In the genomic region with DNA sequence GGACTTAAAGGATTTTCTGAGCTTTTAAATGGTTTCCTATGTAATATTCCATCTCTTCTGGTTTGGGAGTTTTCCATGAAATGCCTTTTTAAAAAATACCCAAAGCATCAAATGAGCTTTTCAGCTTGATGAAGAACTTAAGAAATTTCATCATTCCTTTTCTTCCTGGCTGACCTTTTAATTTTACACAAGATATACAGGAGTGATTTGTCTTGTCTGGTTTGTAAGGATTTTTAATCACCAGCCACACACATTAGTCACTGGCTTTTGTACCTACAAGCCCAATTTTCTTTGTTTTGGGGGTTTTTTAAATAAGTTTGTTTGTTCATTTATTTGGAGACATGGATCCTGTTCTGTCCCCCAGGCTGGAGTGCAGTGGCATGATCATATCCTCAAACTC, we compare ENCODE assay signal across 1 cellular context.
TF ChIP-seq lines count a peak whose summit lies in the region.

No MANE protein-coding gene starts in this region.

TF ChIP-seq in HCT116, 20 proteins besides CTCF, POLR2A, EP300 and RAD21 (continued from another document):
- TF ChIP-seq, protein P1, sequence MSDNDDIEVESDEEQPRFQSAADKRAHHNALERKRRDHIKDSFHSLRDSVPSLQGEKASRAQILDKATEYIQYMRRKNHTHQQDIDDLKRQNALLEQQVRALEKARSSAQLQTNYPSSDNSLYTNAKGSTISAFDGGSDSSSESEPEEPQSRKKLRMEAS (IDR thresholded peaks at IDR 0.05) = no peak
- no peak for TF ChIP-seq EGR1 (IDR thresholded peaks at IDR 0.05; ENCODE audit: low read depth)
- no peak for TF ChIP-seq EZH2phosphoT487 (IDR thresholded peaks at IDR 0.05; ENCODE audit: borderline replicate concordance)
